In the genomic region with DNA sequence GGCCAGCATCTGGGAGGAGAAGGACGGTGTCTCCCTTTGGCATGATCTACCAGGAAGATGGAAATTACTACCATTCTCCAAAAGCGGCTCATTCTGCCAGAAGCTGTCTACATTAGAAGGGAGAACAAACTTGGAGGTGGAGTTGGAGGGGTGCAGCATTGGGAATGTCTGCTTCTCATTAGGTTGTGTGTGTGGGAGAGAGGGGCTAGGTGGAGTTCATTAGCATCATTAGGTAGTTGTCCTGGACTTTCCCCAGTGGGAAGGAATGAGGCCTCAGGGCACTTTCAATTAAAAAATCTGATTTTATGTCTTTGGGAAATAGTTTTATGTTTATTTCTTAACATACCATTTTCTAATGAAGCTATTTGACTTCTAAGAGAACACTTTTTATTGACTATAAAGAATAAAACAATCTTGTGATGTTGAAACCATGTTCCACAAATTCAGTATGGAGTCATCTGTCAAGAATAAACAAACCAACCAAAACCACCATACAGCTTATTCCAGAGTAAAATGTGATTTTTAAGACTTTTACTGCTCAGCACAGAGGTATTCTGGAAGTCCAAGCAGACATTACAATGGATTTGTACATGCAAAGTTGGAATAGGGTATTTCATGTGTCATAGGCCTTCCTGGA, we compare ENCODE assay signal across 25 cellular contexts.
"Had no signal": no experiment of that assay in that cellular context is flagged by ENCODE, and none has a peak within 500 bp of the region (broad histone marks: within the 10 kb centered on the region; RNA-seq: fewer than 3 reads in every experiment).

No MANE protein-coding gene starts in this region.

- H3K4me3 ChIP-seq: colonic mucosa, gastroesophageal sphincter, neural progenitor cell, thyroid gland, upper lobe of right lung had no signal

- H3K4me2 ChIP-seq: neural progenitor cell had no signal

- H3K4me1 ChIP-seq: colonic mucosa, neural progenitor cell, thyroid gland, upper lobe of right lung had no signal

- H3K36me3 ChIP-seq: colonic mucosa, gastroesophageal sphincter, thyroid gland, upper lobe of right lung had no signal

- FAIRE-seq: bronchial epithelial cell, islet of Langerhans had no signal

- H3K27ac ChIP-seq: colonic mucosa, gastroesophageal sphincter, neural progenitor cell, thyroid gland, upper lobe of right lung, VCaP had no signal

- H2AFZ ChIP-seq: neural progenitor cell had no signal

- H3K4me1 Mint-ChIP-seq: activated naive CD8-positive, alpha-beta T cell treated with anti-CD3 and anti-CD28 coated beads, Interleukin-2, amount 10 ng/mL, durations not matched to agents 7 days and 5 days had no signal

- H3K27me3 ChIP-seq: colonic mucosa, gastroesophageal sphincter, neural progenitor cell, thyroid gland, upper lobe of right lung had no signal

- H3K36me3 Mint-ChIP-seq: activated naive CD8-positive, alpha-beta T cell treated with anti-CD3 and anti-CD28 coated beads, Interleukin-2, amount 10 ng/mL, durations not matched to agents 7 days and 5 days had no signal

- ATAC-seq: activated CD4-positive, CD25-positive, alpha-beta regulatory T cell treated with anti-CD3 and anti-CD28 coated beads, Interleukin-2, amount 50 U/mL, for 24 hours; activated T-cell treated with anti-CD3 and anti-CD28 coated beads, Interleukin-2, amount 50 U/mL, for 72 hours; gastroesophageal sphincter; naive thymus-derived CD4-positive, alpha-beta T cell; stimulated activated naive CD8-positive, alpha-beta T cell treated with anti-CD3 and anti-CD28 coated beads, Interleukin-15, Interleukin-2, amounts not matched to agents 100 U/mL and 50 U/mL, for 24 hours; upper lobe of right lung had no signal

- H3K9me3 ChIP-seq: colonic mucosa, thyroid gland had no signal

- H3K4me3 Mint-ChIP-seq: activated CD4-positive, alpha-beta memory T cell treated with anti-CD3 and anti-CD28 coated beads, Interleukin-2, amount 10 ng/mL, durations not matched to agents 7 days and 5 days; activated CD4-positive, alpha-beta T cell treated with anti-CD3 and anti-CD28 coated beads, Interleukin-2, amount 10 ng/mL, durations not matched to agents 24 days and 14 days; activated naive CD4-positive, alpha-beta T cell treated with anti-CD3 and anti-CD28 coated beads for 36 hours; activated naive CD8-positive, alpha-beta T cell treated with anti-CD3 and anti-CD28 coated beads, Interleukin-2, amount 10 ng/mL, durations not matched to agents 7 days and 5 days; activated T-cell treated with anti-CD3 and anti-CD28 coated beads, Interleukin-2, amount 50 U/mL, for 72 hours; endodermal cell; naive thymus-derived CD4-positive, alpha-beta T cell; neural progenitor cell; T-helper 2 cell treated with Interferon-gamma antibody and Interleukin-4, amounts not matched to agents 5 μg/mL and 100 μg/mL, for 36 hours had no signal

- DNase-seq: activated CD4-positive, alpha-beta memory T cell treated with anti-CD3 and anti-CD28 coated beads, Interleukin-2, amount 10 ng/mL, durations not matched to agents 7 days and 5 days; activated CD4-positive, alpha-beta T cell treated with anti-CD3 and anti-CD28 coated beads, Interleukin-2, amount 10 ng/mL, durations not matched to agents 24 days and 14 days; activated effector memory CD4-positive, alpha-beta T cell treated with Interleukin-2 at 50 U/mL for 16 hours; activated naive CD4-positive, alpha-beta T cell treated with anti-CD3 and anti-CD28 coated beads for 36 hours; activated naive CD8-positive, alpha-beta T cell treated with anti-CD3 and anti-CD28 coated beads, Interleukin-2, amount 10 ng/mL, durations not matched to agents 7 days and 5 days; activated T-cell treated with anti-CD3 and anti-CD28 coated beads, Interleukin-2, amount 50 U/mL, for 72 hours; amygdala; colonic mucosa; endodermal cell; mesendoderm; naive thymus-derived CD4-positive, alpha-beta T cell; right cardiac atrium; stimulated activated CD4-positive, alpha-beta T cell treated with anti-CD3 and anti-CD28 coated beads, Interleukin-12 subunit alpha, Interleukin-12 subunit beta, amount 100 ng/mL, for 4 hours; stimulated activated CD4-positive, alpha-beta T cell treated with anti-CD3 and anti-CD28 coated beads, Interleukin-4, amount 100 ng/mL, for 4 hours; stimulated activated naive CD8-positive, alpha-beta T cell treated with anti-CD3 and anti-CD28 coated beads, Interleukin-15, Interleukin-2, amounts not matched to agents 100 U/mL and 50 U/mL, for 24 hours; thyroid gland; upper lobe of right lung had no signal

- H3K9ac ChIP-seq: neural progenitor cell had no signal

- H3K27ac Mint-ChIP-seq: activated CD4-positive, alpha-beta memory T cell treated with anti-CD3 and anti-CD28 coated beads, Interleukin-2, amount 10 ng/mL, durations not matched to agents 7 days and 5 days; activated CD4-positive, alpha-beta T cell treated with anti-CD3 and anti-CD28 coated beads, Interleukin-2, amount 10 ng/mL, durations not matched to agents 24 days and 14 days; activated naive CD4-positive, alpha-beta T cell treated with anti-CD3 and anti-CD28 coated beads for 36 hours; activated naive CD8-positive, alpha-beta T cell treated with anti-CD3 and anti-CD28 coated beads, Interleukin-2, amount 10 ng/mL, durations not matched to agents 7 days and 5 days; activated T-cell treated with anti-CD3 and anti-CD28 coated beads, Interleukin-2, amount 50 U/mL, for 72 hours; endodermal cell; naive thymus-derived CD4-positive, alpha-beta T cell; neural progenitor cell; progenitor cell of endocrine pancreas; T-helper 2 cell treated with Interferon-gamma antibody and Interleukin-4, amounts not matched to agents 5 μg/mL and 100 μg/mL, for 36 hours had no signal
